10 cellular contexts compared by ENCODE assay signal in the genomic region with DNA sequence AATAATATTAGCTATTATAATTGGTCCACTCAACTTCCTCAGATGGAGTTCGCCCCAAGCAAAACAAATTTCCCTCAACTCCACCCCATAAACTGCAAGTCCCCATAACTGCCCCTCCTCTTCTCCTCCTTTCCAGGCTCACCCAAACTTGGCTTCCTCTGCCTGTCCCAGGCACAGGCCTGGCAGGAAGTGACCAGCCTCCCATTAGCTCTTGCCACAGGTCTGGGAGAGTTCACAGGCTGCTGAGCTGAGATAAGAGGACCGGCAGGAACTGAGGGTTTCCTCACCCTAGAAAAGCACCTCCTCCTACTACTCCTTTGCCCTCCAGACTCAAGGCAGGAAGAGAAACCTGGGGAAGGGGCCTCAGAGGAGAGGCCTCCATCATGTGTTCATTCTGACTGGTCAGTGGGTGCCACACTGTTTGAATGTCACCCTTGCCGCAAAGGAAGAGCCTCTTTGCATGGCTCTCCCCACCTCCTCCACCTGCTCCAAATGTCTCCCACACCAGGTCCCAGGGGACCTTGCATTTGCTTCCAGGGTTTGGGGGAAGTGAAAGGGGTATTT. TPM values are rescaled to one million over a fixed set of nuclear protein-coding genes. Genes with fewer than 3 reads are reported as not detected.
A peak's percentile ranks its signal among the peaks of the same experiment; 100 is the strongest.
DNase-seq lines count a peak whose midpoint lies in the region; ATAC-seq and TF ChIP-seq lines count a peak whose summit lies in the region.
"Had no signal": no experiment of that assay in that cellular context is flagged by ENCODE, and none has a peak within 500 bp of the region (broad histone marks: within the 10 kb centered on the region; RNA-seq: fewer than 3 reads in every experiment).

No MANE protein-coding gene starts in this region.

- intact Hi-C loops in CD4-positive, alpha-beta T cell (cut with DNase I, micrococcal nuclease): no loop called here

- DNase-seq in AG08395 (ENCODE audit: low spot score) (peak; percentile 10), brain microvascular endothelial cell (peak; percentile 32), left kidney (ENCODE audit: low read depth, low spot score) (peak; percentile 26), DMS153 (lab: John Stamatoyannopoulos, UW) (no peak)
- no peak for DNase-seq in stimulated activated CD4-positive, alpha-beta T cell treated with anti-CD3 and anti-CD28 coated beads, Interleukin-12 subunit alpha, Interleukin-12 subunit beta, amount 100 ng/mL, for 4 hours
- no peak for DNase-seq in CD4-positive, alpha-beta T cell
- no peak for DNase-seq in activated naive CD4-positive, alpha-beta T cell treated with anti-CD3 and anti-CD28 coated beads, Interleukin-2, amount 50 U/mL, for 16 hours
- DNase-seq: retina, T-helper 9 cell had no signal

- no peaks in the 10 kb centered on the region for H3K4me1 Mint-ChIP-seq in CD4-positive, alpha-beta T cell (ENCODE audit: low read depth)

- no peaks in the 10 kb centered on the region for H3K36me3 Mint-ChIP-seq in CD4-positive, alpha-beta T cell (ENCODE audit: low read depth)

- in situ Hi-C loops in brain microvascular endothelial cell (cut with HindIII; ENCODE audit: low pct_ligation_motif_present, low sequenced_read_pairs): no loop called here

- peak overlapping the region; percentile 44 for H3K27ac ChIP-seq in KOPT-K1 (ENCODE audit: low read depth, low read length, poor library complexity, severe bottlenecking)
- H3K27ac ChIP-seq in brain microvascular endothelial cell: no peak overlapping the region
- no peak overlapping the region for H3K27ac ChIP-seq in CD4-positive, alpha-beta T cell (ENCODE audit: low read depth, low read length)

- no peak for ATAC-seq in CD4-positive, alpha-beta T cell (ENCODE audit: poor library complexity)

- H3K9me3 ChIP-seq in KOPT-K1 (ENCODE audit: insufficient read depth, low read length, poor library complexity, severe bottlenecking): no peaks in the 10 kb centered on the region
- no peaks in the 10 kb centered on the region for H3K9me3 ChIP-seq in CD4-positive, alpha-beta T cell (ENCODE audit: control insufficient read depth, low read length)

- H3K27ac Mint-ChIP-seq in CD4-positive, alpha-beta T cell: no peak overlapping the region

- no peak overlapping the region for H3K4me3 Mint-ChIP-seq in CD4-positive, alpha-beta T cell

- H3K36me3 ChIP-seq in KOPT-K1 (ENCODE audit: insufficient read depth, low read length) (no peaks in the 10 kb centered on the region), brain microvascular endothelial cell (replicated peaks) (no peaks in the 10 kb centered on the region)

- no peak for TF ChIP-seq CTCF in brain microvascular endothelial cell (IDR thresholded peaks at IDR 0.05; ENCODE audit: low read depth, low read length, missing control alignments)
- no peak for TF ChIP-seq CTCF in CD4-positive, alpha-beta T cell (IDR thresholded peaks at IDR 0.05)

- POLR2A ChIA-PET in CD4-positive, alpha-beta T cell (lab: Charles Lee): no interaction called here

- H3K27me3 ChIP-seq in brain microvascular endothelial cell (replicated peaks): no peaks in the 10 kb centered on the region
- H3K27me3 ChIP-seq in CD4-positive, alpha-beta T cell (ENCODE audit: control insufficient read depth, insufficient read depth, low read length): no peaks in the 10 kb centered on the region

- H3K27me3 Mint-ChIP-seq in CD4-positive, alpha-beta T cell: no peaks in the 10 kb centered on the region

- H3K9me3 Mint-ChIP-seq in CD4-positive, alpha-beta T cell: no peaks in the 10 kb centered on the region

- no peak overlapping the region for H3K4me3 ChIP-seq in brain microvascular endothelial cell (ENCODE audit: low read depth, low read length)

- CTCF ChIA-PET in CD4-positive, alpha-beta T cell (lab: Charles Lee): interaction anchor here (1.9 kb wide), 1 partner anchor 77 kb away, joined by 4 read pairs; no protein-coding TSS in a partner anchor

RNA-seq across cellular contexts. Expression of gene SMIM29, which starts 24.5 kb away (rescaled TPM):
- 10 to 100 TPM; 22.0 to 23.9 TPM for total RNA-seq in CD4-positive, alpha-beta T cell

RNA-seq across cellular contexts. Expression of gene HMGA1, which starts 36.7 kb away (rescaled TPM):
- 100 to 1,000 TPM; 102 to 107 TPM for total RNA-seq in CD4-positive, alpha-beta T cell

Comparison
In these comparisons a context has a peak if more than half of its experiments do, and no peak if none do; other contexts are left out.
1. DNase-seq: peak in AG08395 (single experiment), brain microvascular endothelial cell (single experiment) and left kidney (single experiment); none in DMS153 (single experiment), stimulated activated CD4-positive, alpha-beta T cell treated with anti-CD3 and anti-CD28 coated beads, Interleukin-12 subunit alpha, Interleukin-12 subunit beta, amount 100 ng/mL, for 4 hours (single experiment), CD4-positive, alpha-beta T cell (0 of 10) and activated naive CD4-positive, alpha-beta T cell treated with anti-CD3 and anti-CD28 coated beads, Interleukin-2, amount 50 U/mL, for 16 hours (single experiment).